In genomic region chr3:24400015-24400414, GRCh38 we compare ENCODE assay signal across 12 cellular contexts.
"Had no signal": no experiment of that assay in that cellular context is flagged by ENCODE, and none has a peak within 500 bp of the region (broad histone marks: within the 10 kb centered on the region; RNA-seq: fewer than 3 reads in every experiment).

No MANE protein-coding gene starts in this region.

- DNase-seq: activated CD4-positive, alpha-beta T cell treated with anti-CD3 and anti-CD28 coated beads for 48 hours; activated CD8-positive, alpha-beta memory T cell treated with anti-CD3 and anti-CD28 coated beads, Interleukin-2, amount 50 U/mL, for 48 hours; activated CD8-positive, alpha-beta T cell treated with anti-CD3 and anti-CD28 coated beads, Interleukin-2, amount 10 ng/mL, durations not matched to agents 7 days and 5 days; activated naive CD4-positive, alpha-beta T cell; cortex of kidney; effector CD8-positive, alpha-beta T cell; kidney; trophoblast cell; WERI-Rb-1 had no signal

- H3K4me1 ChIP-seq: parathyroid adenoma had no signal

- H3K36me3 ChIP-seq: WERI-Rb-1 had no signal

- ATAC-seq: activated CD8-positive, alpha-beta T cell treated with anti-CD3 and anti-CD28 coated beads, Interleukin-2, amount 10 ng/mL, durations not matched to agents 7 days and 5 days had no signal

- H3K27ac ChIP-seq: parathyroid adenoma, WERI-Rb-1 had no signal

- H3K4me3 ChIP-seq: smooth muscle cell had no signal

- FAIRE-seq: frontal cortex, kidney had no signal
